13 cellular contexts compared by ENCODE assay signal in the genomic region with DNA sequence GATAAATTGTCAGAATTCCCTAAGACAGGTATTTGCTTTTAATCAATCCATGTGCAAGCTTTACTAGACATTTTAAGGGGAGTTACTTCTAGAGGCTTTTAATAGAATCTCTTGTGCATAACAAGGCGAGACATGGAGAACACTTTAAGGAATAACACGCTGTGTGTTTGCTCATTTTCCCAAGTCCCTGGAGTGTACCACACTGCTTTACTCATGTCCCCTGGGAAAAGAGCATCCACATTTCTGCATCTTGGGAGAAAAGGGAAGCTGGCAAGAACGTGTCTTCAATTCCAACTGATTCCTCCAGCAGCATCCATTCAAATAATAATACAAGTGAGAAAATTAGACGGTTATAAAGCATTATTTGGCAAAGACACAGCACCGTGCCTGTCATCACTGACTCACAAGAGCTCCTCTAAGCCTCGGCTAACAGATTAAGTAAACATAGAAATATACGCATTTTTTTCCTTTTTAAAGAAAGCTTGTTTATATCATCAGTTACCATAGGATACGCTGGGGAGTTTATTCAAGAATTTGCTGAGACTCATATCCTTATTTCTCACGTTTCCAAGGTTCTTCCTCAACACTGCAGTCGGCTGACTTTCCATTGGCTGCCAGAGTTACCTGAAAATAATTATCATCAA.
DNase-seq lines count a peak whose midpoint lies in the region; ATAC-seq and TF ChIP-seq lines count a peak whose summit lies in the region.
"Had no signal": no experiment of that assay in that cellular context is flagged by ENCODE, and none has a peak within 500 bp of the region (broad histone marks: within the 10 kb centered on the region; RNA-seq: fewer than 3 reads in every experiment).

No MANE protein-coding gene starts in this region.

- POLR2A ChIA-PET in AG04449 (lab: Yijun Ruan, JAX) = interaction anchor here (0.5 kb wide), 1 partner anchor 20 kb away, joined by 6 read pairs; no protein-coding TSS in a partner anchor

- no peaks in the 10 kb centered on the region for H3K9me3 Mint-ChIP-seq in activated T-helper 2 cell treated with anti-CD3 and anti-CD28 coated beads, Interferon-gamma antibody, Interleukin-2, Interleukin-4, amounts not matched to agents 10 μg/mL and 5 μg/mL and 100 μg/mL, durations not matched to agents 14 hours and 24 hours and 36 hours

- H3K4me1 ChIP-seq in left lung = peaks cover 9 to 23% of the 10 kb centered on the region in 2 donors

- peaks cover 20% of the 10 kb centered on the region for H3K4me1 Mint-ChIP-seq in activated T-helper 2 cell treated with anti-CD3 and anti-CD28 coated beads, Interferon-gamma antibody, Interleukin-2, Interleukin-4, amounts not matched to agents 10 μg/mL and 5 μg/mL and 100 μg/mL, durations not matched to agents 14 hours and 24 hours and 36 hours (ENCODE audit: low read depth)

- H3K36me3 Mint-ChIP-seq in activated T-helper 2 cell treated with anti-CD3 and anti-CD28 coated beads, Interferon-gamma antibody, Interleukin-2, Interleukin-4, amounts not matched to agents 10 μg/mL and 5 μg/mL and 100 μg/mL, durations not matched to agents 14 hours and 24 hours and 36 hours (ENCODE audit: low read depth) = no peaks in the 10 kb centered on the region

- H3K27me3 ChIP-seq in left lung = no peaks in the 10 kb centered on the region

- intact Hi-C loops in left lung (cut with DNase I) = no loop called here
- intact Hi-C loops in activated T-helper 2 cell treated with anti-CD3 and anti-CD28 coated beads, Interferon-gamma antibody, Interleukin-2, Interleukin-4, amounts not matched to agents 10 μg/mL and 5 μg/mL and 100 μg/mL, durations not matched to agents 14 hours and 24 hours and 36 hours (cut with micrococcal nuclease) = no loop called here

- H3K9me3 ChIP-seq in left lung = no peaks in the 10 kb centered on the region

- H3K36me3 ChIP-seq in left lung = no peaks in the 10 kb centered on the region

- TF ChIP-seq CTCF in AG04449 (IDR thresholded peaks at IDR 0.05; ENCODE audit: insufficient read depth, low read length, missing control alignments) = no peak
- TF ChIP-seq CTCF in left lung (IDR thresholded peaks at IDR 0.05) = no peak

- H3K4me3 ChIP-seq in AG04449 (ENCODE audit: low read depth, low read length) (no peak overlapping the region), left lung (no peak overlapping the region)
- H3K4me3 ChIP-seq: skin epidermis had no signal

- H3K27me3 Mint-ChIP-seq in activated T-helper 2 cell treated with anti-CD3 and anti-CD28 coated beads, Interferon-gamma antibody, Interleukin-2, Interleukin-4, amounts not matched to agents 10 μg/mL and 5 μg/mL and 100 μg/mL, durations not matched to agents 14 hours and 24 hours and 36 hours (ENCODE audit: low read depth) = peaks cover 57% of the 10 kb centered on the region
- H3K27me3 Mint-ChIP-seq: T-helper 17 cell had no signal

- H3K27ac Mint-ChIP-seq in activated T-helper 2 cell treated with anti-CD3 and anti-CD28 coated beads, Interferon-gamma antibody, Interleukin-2, Interleukin-4, amounts not matched to agents 10 μg/mL and 5 μg/mL and 100 μg/mL, durations not matched to agents 14 hours and 24 hours and 36 hours = no peak overlapping the region
- H3K27ac Mint-ChIP-seq: T-helper 17 cell had no signal

- H3K27ac ChIP-seq in left lung = peak overlapping the region; percentile 0 to 26

- peak; percentile 82 for ATAC-seq in left lung
- ATAC-seq in HG02852 (IDR thresholded peaks at IDR 0.05; ENCODE audit: unreplicated experiment) = no peak
- ATAC-seq in HG02588 (IDR thresholded peaks at IDR 0.05; ENCODE audit: unreplicated experiment) = no peak
- ATAC-seq: HepG2, T-helper 17 cell had no signal

- no peak overlapping the region for H3K4me3 Mint-ChIP-seq in activated T-helper 2 cell treated with anti-CD3 and anti-CD28 coated beads, Interferon-gamma antibody, Interleukin-2, Interleukin-4, amounts not matched to agents 10 μg/mL and 5 μg/mL and 100 μg/mL, durations not matched to agents 14 hours and 24 hours and 36 hours (ENCODE audit: low read depth)
- H3K4me3 Mint-ChIP-seq: T-helper 17 cell had no signal

- CTCF ChIA-PET in AG04449 (lab: Yijun Ruan, JAX) = interaction anchor here (0.8 to 1.4 kb wide), 3 partner anchors 13 to 29 kb away, joined by 3 to 4 read pairs (median 3); no protein-coding TSS in a partner anchor

- DNase-seq in AG04449 (ENCODE audit: low read depth, low spot score) (peak; percentile 40), HPDE6-E6E7 (ENCODE audit: extremely low spot score) (peak; percentile 45), astrocyte of the hippocampus (ENCODE audit: low read depth, low spot score) (peak; percentile 65), left lung (no peak), NCI-H1048 (lab: John Stamatoyannopoulos, UW) (no peak)
- no peak for DNase-seq in activated T-helper 2 cell treated with anti-CD3 and anti-CD28 coated beads, Interferon-gamma antibody, Interleukin-2, Interleukin-4, amounts not matched to agents 10 μg/mL and 5 μg/mL and 100 μg/mL, durations not matched to agents 14 hours and 24 hours and 36 hours (ENCODE audit: low spot score)
- DNase-seq: C1 segment of cervical spinal cord, NCI-H524, T-helper 17 cell had no signal

Comparison
In these comparisons a context has a peak if more than half of its experiments do, and no peak if none do; other contexts are left out.
1. DNase-seq: peak in AG04449 (single experiment), HPDE6-E6E7 (single experiment) and astrocyte of the hippocampus (single experiment); none in left lung (0 of 2), NCI-H1048 (single experiment) and activated T-helper 2 cell treated with anti-CD3 and anti-CD28 coated beads, Interferon-gamma antibody, Interleukin-2, Interleukin-4, amounts not matched to agents 10 μg/mL and 5 μg/mL and 100 μg/mL, durations not matched to agents 14 hours and 24 hours and 36 hours (single experiment).